In the genomic region with DNA sequence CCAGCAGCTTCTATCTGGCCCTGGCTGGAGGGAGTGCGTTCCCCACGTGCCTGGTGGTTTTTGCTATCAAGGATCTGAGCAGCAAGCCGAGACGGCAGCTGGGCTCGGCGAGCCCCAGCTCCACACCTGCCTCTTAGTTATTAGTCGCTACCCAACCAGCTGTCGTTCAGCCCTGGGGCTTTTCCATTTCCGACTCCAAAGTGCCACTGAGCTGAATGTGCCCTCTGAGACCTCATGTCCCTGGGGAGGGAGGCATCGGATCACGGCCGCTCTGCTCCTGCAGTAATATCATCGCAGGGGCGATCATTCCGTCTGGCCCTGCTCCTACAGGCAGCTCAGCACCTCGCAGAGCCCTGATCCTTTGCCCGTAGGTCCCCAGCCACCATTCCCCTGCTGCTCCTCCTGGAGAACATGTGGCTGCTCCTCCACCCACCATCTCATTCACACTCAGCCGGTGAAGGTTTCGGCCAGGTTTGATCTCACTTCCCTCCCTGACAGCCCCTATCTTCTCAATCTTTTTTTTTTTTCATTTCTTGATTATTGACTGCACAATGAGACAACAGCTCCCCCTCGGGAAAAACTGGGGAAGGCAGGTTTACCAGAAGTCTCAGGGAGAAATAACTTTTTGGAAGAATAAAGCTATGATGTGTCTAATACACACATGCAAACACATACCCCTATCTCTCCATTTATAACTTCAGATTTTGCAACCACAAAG, we compare ENCODE assay signal across 10 cellular contexts.
A peak's percentile ranks its signal among the peaks of the same experiment; 100 is the strongest.
DNase-seq lines count a peak whose midpoint lies in the region; ATAC-seq, FAIRE-seq and TF ChIP-seq lines count a peak whose summit lies in the region.
"Had no signal": no experiment of that assay in that cellular context is flagged by ENCODE, and none has a peak within 500 bp of the region (broad histone marks: within the 10 kb centered on the region; RNA-seq: fewer than 3 reads in every experiment).

No MANE protein-coding gene starts in this region.

- BruUV-seq in A673 (replicated peaks; lab: Mats Ljungman, UMichigan): no TSS peak

- ATAC-seq in HG03457 (IDR thresholded peaks at IDR 0.05; ENCODE audit: unreplicated experiment): no peak
- ATAC-seq in activated CD4-positive, alpha-beta T cell treated with anti-CD3 and anti-CD28 coated beads for 36 hours: no peak
- ATAC-seq: activated T-cell treated with anti-CD3 and anti-CD28 coated beads, Interleukin-2, amount 50 U/mL, for 72 hours had no signal

- H3K4me3 Mint-ChIP-seq in activated CD4-positive, alpha-beta T cell treated with anti-CD3 and anti-CD28 coated beads for 36 hours: no peak overlapping the region
- H3K4me3 Mint-ChIP-seq: activated T-cell treated with anti-CD3 and anti-CD28 coated beads, Interleukin-2, amount 50 U/mL, for 72 hours had no signal

- no peak overlapping the region for H3K27ac ChIP-seq in A673 (ENCODE audit: low read depth, low read length, poor library complexity, severe bottlenecking)
- H3K27ac ChIP-seq in SJCRH30: peak overlapping the region; percentile 55
- H3K27ac ChIP-seq in esophagus muscularis mucosa (replicated peaks in 1 of 4): no peak overlapping the region

- no peaks in the 10 kb centered on the region for H3K27me3 ChIP-seq in A673 (replicated peaks; ENCODE audit: insufficient read depth, low read depth, low read length, poor library complexity)
- no peaks in the 10 kb centered on the region for H3K27me3 ChIP-seq in SJCRH30
- H3K27me3 ChIP-seq in esophagus muscularis mucosa: no peaks in the 10 kb centered on the region

- TF ChIP-seq CTCF in A673 (conservative IDR thresholded peaks at IDR 0.05; ENCODE audit: low read depth, low read length) (peak; percentile 68), esophagus muscularis mucosa (IDR thresholded peaks at IDR 0.05) (no peak)

- POLR2A ChIA-PET in A673 (lab: Charles Lee; ENCODE audit: low non-redundant PET): no interaction called here
- POLR2A ChIA-PET in activated CD4-positive, alpha-beta T cell treated with anti-CD3 and anti-CD28 coated beads for 36 hours (lab: Charles Lee): no interaction called here

- H3K27ac Mint-ChIP-seq in activated CD4-positive, alpha-beta T cell treated with anti-CD3 and anti-CD28 coated beads for 36 hours: no peak overlapping the region
- H3K27ac Mint-ChIP-seq: activated T-cell treated with anti-CD3 and anti-CD28 coated beads, Interleukin-2, amount 50 U/mL, for 72 hours had no signal

- no peaks in the 10 kb centered on the region for H3K4me1 Mint-ChIP-seq in activated CD4-positive, alpha-beta T cell treated with anti-CD3 and anti-CD28 coated beads for 36 hours

- DNase-seq in A673 (ENCODE audit: low spot score): peak; percentile 36
- DNase-seq in SJCRH30: peak; percentile 95 to 97
- DNase-seq in esophagus muscularis mucosa (ENCODE audit: extremely low spot score): no peak
- DNase-seq in activated CD4-positive, alpha-beta T cell treated with anti-CD3 and anti-CD28 coated beads for 36 hours: no peak
- DNase-seq in HuH-7.5 (ENCODE audit: low spot score): no peak
- DNase-seq: activated T-cell treated with anti-CD3 and anti-CD28 coated beads, Interleukin-2, amount 50 U/mL, for 72 hours had no signal

- no peak for TF ChIP-seq EP300 in Ishikawa (IDR thresholded peaks at IDR 0.05; ENCODE audit: borderline replicate concordance)
- TF ChIP-seq EP300 in esophagus muscularis mucosa (IDR thresholded peaks at IDR 0.05): no peak

- H3K36me3 Mint-ChIP-seq in activated CD4-positive, alpha-beta T cell treated with anti-CD3 and anti-CD28 coated beads for 36 hours (ENCODE audit: low read depth): no peaks in the 10 kb centered on the region

- H3K36me3 ChIP-seq in A673 (ENCODE audit: insufficient read depth, low read length, poor library complexity, severe bottlenecking): no peaks in the 10 kb centered on the region
- H3K36me3 ChIP-seq in SJCRH30: 0 out of 2 replicates have a peak, but pooled peaks cover 2% of the 10 kb centered on the region
- H3K36me3 ChIP-seq in esophagus muscularis mucosa: peaks cover 15 to 33% (median 32%) of the 10 kb centered on the region in 4 donors

- intact Hi-C loops in A673 (cut with micrococcal nuclease; ENCODE audit: unreplicated experiment): loop anchor here (2.0 kb wide), 1 partner anchor 128 kb away; no protein-coding TSS in a partner anchor
- intact Hi-C loops in esophagus muscularis mucosa (cut with DNase I): no loop called here
- intact Hi-C loops in activated CD4-positive, alpha-beta T cell treated with anti-CD3 and anti-CD28 coated beads for 36 hours (cut with DNase I, micrococcal nuclease): no loop called here

- no peaks in the 10 kb centered on the region for H3K9me3 Mint-ChIP-seq in activated CD4-positive, alpha-beta T cell treated with anti-CD3 and anti-CD28 coated beads for 36 hours (ENCODE audit: low read depth)
- H3K9me3 Mint-ChIP-seq: activated T-cell treated with anti-CD3 and anti-CD28 coated beads, Interleukin-2, amount 50 U/mL, for 72 hours had no signal

- H3K9me3 ChIP-seq in A673 (ENCODE audit: low read depth, low read length, poor library complexity, severe bottlenecking) (no peaks in the 10 kb centered on the region), SJCRH30 (replicated peaks) (no peaks in the 10 kb centered on the region), esophagus muscularis mucosa (no peaks in the 10 kb centered on the region)

- TF ChIP-seq RAD21 in Ishikawa (IDR thresholded peaks at IDR 0.05; ENCODE audit: low read depth): 0 out of 2 replicates have a peak, but pooled peaks have one; percentile 32

- CTCF ChIA-PET in A673 (lab: Charles Lee): interaction anchor here (0.6 to 1.6 kb wide), 6 partner anchors 10 to 129 kb away, joined by 3 to 19 read pairs (median 4); no protein-coding TSS in a partner anchor
- CTCF ChIA-PET in activated CD4-positive, alpha-beta T cell treated with anti-CD3 and anti-CD28 coated beads for 36 hours (lab: Charles Lee): no interaction called here

- no peaks in the 10 kb centered on the region for H3K27me3 Mint-ChIP-seq in activated CD4-positive, alpha-beta T cell treated with anti-CD3 and anti-CD28 coated beads for 36 hours

- H3K4me3 ChIP-seq in A673 (ENCODE audit: low read depth, low read length, poor library complexity, severe bottlenecking) (no peak overlapping the region), SJCRH30 (peak overlapping the region; percentile 22), esophagus muscularis mucosa (no peak overlapping the region)

- H3K4me1 ChIP-seq in A673 (ENCODE audit: insufficient read depth, low read length, poor library complexity, severe bottlenecking): no peaks in the 10 kb centered on the region
- H3K4me1 ChIP-seq in SJCRH30: peaks cover 16% of the 10 kb centered on the region
- H3K4me1 ChIP-seq in esophagus muscularis mucosa: peaks cover 0 to 16% (median 0%) of the 10 kb centered on the region in 4 donors

- TF ChIP-seq POLR2A in esophagus muscularis mucosa (IDR thresholded peaks at IDR 0.05; ENCODE audit: low read depth): no peak

- 89% methylated on average over 11 of the region's 20 CpGs for WGBS in esophagus muscularis mucosa

- FAIRE-seq in islet of Langerhans (lab: Jason Lieb, UNC): peak; percentile 27
- FAIRE-seq: G401.6 had no signal

TF ChIP-seq in Ishikawa, 13 proteins besides CTCF, POLR2A, EP300 and RAD21:
- TF ChIP-seq, protein P1, sequence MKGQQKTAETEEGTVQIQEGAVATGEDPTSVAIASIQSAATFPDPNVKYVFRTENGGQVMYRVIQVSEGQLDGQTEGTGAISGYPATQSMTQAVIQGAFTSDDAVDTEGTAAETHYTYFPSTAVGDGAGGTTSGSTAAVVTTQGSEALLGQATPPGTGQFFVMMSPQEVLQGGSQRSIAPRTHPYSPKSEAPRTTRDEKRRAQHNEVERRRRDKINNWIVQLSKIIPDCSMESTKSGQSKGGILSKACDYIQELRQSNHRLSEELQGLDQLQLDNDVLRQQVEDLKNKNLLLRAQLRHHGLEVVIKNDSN (IDR thresholded peaks at IDR 0.05): no peak
- TF ChIP-seq NFIC (IDR thresholded peaks at IDR 0.05) (no peak), CEBPB (IDR thresholded peaks at IDR 0.05) (no peak), FOXM1 (IDR thresholded peaks at IDR 0.05; ENCODE audit: borderline replicate concordance, low read depth) (no peak), YY1 (IDR thresholded peaks at IDR 0.05; ENCODE audit: low read depth) (no peak), ZBTB7A (IDR thresholded peaks at IDR 0.05; ENCODE audit: low read depth) (no peak)
- TF ChIP-seq, protein P2, sequence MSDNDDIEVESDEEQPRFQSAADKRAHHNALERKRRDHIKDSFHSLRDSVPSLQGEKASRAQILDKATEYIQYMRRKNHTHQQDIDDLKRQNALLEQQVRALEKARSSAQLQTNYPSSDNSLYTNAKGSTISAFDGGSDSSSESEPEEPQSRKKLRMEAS (IDR thresholded peaks at IDR 0.05): no peak

Comparison
In these comparisons a context has a peak if more than half of its experiments do, and no peak if none do; other contexts are left out.
1. DNase-seq: peak in A673 (single experiment) and SJCRH30 (2 of 2); none in esophagus muscularis mucosa (single experiment), activated CD4-positive, alpha-beta T cell treated with anti-CD3 and anti-CD28 coated beads for 36 hours (single experiment) and HuH-7.5 (single experiment).